1 cellular context compared by ENCODE assay signal in genomic region chr6:144216668-144217218, GRCh38.
TF ChIP-seq lines count a peak whose summit lies in the region.

No MANE protein-coding gene starts in this region.

TF ChIP-seq in K562, 482 proteins besides CTCF, POLR2A, EP300 and RAD21 (continued from another document and continues in another):
- TF ChIP-seq, protein P1, sequence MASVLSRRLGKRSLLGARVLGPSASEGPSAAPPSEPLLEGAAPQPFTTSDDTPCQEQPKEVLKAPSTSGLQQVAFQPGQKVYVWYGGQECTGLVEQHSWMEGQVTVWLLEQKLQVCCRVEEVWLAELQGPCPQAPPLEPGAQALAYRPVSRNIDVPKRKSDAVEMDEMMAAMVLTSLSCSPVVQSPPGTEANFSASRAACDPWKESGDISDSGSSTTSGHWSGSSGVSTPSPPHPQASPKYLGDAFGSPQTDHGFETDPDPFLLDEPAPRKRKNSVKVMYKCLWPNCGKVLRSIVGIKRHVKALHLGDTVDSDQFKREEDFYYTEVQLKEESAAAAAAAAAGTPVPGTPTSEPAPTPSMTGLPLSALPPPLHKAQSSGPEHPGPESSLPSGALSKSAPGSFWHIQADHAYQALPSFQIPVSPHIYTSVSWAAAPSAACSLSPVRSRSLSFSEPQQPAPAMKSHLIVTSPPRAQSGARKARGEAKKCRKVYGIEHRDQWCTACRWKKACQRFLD (CRISPR knock-in tag; IDR thresholded peaks at IDR 0.05): no peak
- no peak for TF ChIP-seq TAL1 (IDR thresholded peaks at IDR 0.05)
- TF ChIP-seq RFX7 (CRISPR knock-in tag; IDR thresholded peaks at IDR 0.05): no peak
- no peak for TF ChIP-seq CXXC5 (CRISPR knock-in tag; IDR thresholded peaks at IDR 0.05)
- TF ChIP-seq RREB1 (CRISPR knock-in tag; IDR thresholded peaks at IDR 0.05): no peak
- TF ChIP-seq HDAC3 (IDR thresholded peaks at IDR 0.05; ENCODE audit: borderline replicate concordance, partially characterized antibody): no peak
- 0 out of 2 replicates have a peak, but pooled peaks have one; percentile 12 for TF ChIP-seq FOXJ2 (tag; IDR thresholded peaks at IDR 0.05)
- no peak for TF ChIP-seq SAP30 (IDR thresholded peaks at IDR 0.05; ENCODE audit: borderline replicate concordance, insufficient read depth, low read depth, low read length, poor library complexity, severe bottlenecking)
- no peak for TF ChIP-seq U2AF1 (optimal IDR thresholded peaks at IDR 0.05; ENCODE audit: low read depth, low read length)
- TF ChIP-seq, protein P2, sequence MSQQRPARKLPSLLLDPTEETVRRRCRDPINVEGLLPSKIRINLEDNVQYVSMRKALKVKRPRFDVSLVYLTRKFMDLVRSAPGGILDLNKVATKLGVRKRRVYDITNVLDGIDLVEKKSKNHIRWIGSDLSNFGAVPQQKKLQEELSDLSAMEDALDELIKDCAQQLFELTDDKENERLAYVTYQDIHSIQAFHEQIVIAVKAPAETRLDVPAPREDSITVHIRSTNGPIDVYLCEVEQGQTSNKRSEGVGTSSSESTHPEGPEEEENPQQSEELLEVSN (IDR thresholded peaks at IDR 0.05; ENCODE audit: borderline replicate concordance in 1 of 2, extremely low read depth in 1 of 2, insufficient read depth in 1 of 2, insufficient read length in 1 of 2, low read depth in 1 of 2, low read length in 1 of 2, poor library complexity in 1 of 2, severe bottlenecking in 1 of 2): peak in 1 of 2 experiments; percentile 62
- TF ChIP-seq TAF7 (tag; IDR thresholded peaks at IDR 0.05): no peak
- TF ChIP-seq HMGXB4 (CRISPR knock-in tag; IDR thresholded peaks at IDR 0.05): no peak
- no peak for TF ChIP-seq KLF16 (IDR thresholded peaks at IDR 0.05)
- no peak for TF ChIP-seq ZNF696 (CRISPR knock-in tag; conservative IDR thresholded peaks at IDR 0.05)
- no peak; the same call in 1 of the 2 replicates for TF ChIP-seq ZNF384 (IDR thresholded peaks at IDR 0.05; ENCODE audit: low read depth, low read length)
- no peak for TF ChIP-seq XRCC4 (IDR thresholded peaks at IDR 0.05; ENCODE audit: extremely low read depth, insufficient read depth, insufficient read length)
- no peak for TF ChIP-seq ZKSCAN3 (CRISPR knock-in tag; IDR thresholded peaks at IDR 0.05)
- 0 out of 2 replicates have a peak, but pooled peaks have one; percentile 11 for TF ChIP-seq CC2D1A (IDR thresholded peaks at IDR 0.05)
- TF ChIP-seq STAT6 (CRISPR knock-in tag; IDR thresholded peaks at IDR 0.05): no peak
- peak; percentile 84 for TF ChIP-seq ZNF764 (CRISPR knock-in tag; IDR thresholded peaks at IDR 0.05; ENCODE audit: low read depth)
- no peak; the same call in 1 of the 2 replicates for TF ChIP-seq NCOR1 (IDR thresholded peaks at IDR 0.05)
- no peak for TF ChIP-seq ZSCAN32 (CRISPR knock-in tag; IDR thresholded peaks at IDR 0.05)
- no peak for TF ChIP-seq CBFA2T2 (conservative IDR thresholded peaks at IDR 0.05)
- TF ChIP-seq TEAD2 (tag; IDR thresholded peaks at IDR 0.05): no peak
- TF ChIP-seq GABPB2 (CRISPR knock-in tag; conservative IDR thresholded peaks at IDR 0.05): no peak
- TF ChIP-seq PTBP1 (IDR thresholded peaks at IDR 0.05; ENCODE audit: low read depth, low read length): no peak
- TF ChIP-seq CREBBP (IDR thresholded peaks at IDR 0.05; ENCODE audit: low read depth, low read length): no peak
- peak; percentile 17 for TF ChIP-seq ADNP (tag; IDR thresholded peaks at IDR 0.05)
- no peak for TF ChIP-seq ARID1B (IDR thresholded peaks at IDR 0.05)
- TF ChIP-seq, protein P3, sequence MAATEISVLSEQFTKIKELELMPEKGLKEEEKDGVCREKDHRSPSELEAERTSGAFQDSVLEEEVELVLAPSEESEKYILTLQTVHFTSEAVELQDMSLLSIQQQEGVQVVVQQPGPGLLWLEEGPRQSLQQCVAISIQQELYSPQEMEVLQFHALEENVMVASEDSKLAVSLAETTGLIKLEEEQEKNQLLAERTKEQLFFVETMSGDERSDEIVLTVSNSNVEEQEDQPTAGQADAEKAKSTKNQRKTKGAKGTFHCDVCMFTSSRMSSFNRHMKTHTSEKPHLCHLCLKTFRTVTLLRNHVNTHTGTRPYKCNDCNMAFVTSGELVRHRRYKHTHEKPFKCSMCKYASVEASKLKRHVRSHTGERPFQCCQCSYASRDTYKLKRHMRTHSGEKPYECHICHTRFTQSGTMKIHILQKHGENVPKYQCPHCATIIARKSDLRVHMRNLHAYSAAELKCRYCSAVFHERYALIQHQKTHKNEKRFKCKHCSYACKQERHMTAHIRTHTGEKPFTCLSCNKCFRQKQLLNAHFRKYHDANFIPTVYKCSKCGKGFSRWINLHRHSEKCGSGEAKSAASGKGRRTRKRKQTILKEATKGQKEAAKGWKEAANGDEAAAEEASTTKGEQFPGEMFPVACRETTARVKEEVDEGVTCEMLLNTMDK (IDR thresholded peaks at IDR 0.05; ENCODE audit: borderline replicate concordance, insufficient read depth, low read depth, low read length, poor library complexity, severe bottlenecking): no peak
- TF ChIP-seq ZNF324 (CRISPR knock-in tag; IDR thresholded peaks at IDR 0.05): no peak
- TF ChIP-seq CCNT2 (IDR thresholded peaks at IDR 0.05; ENCODE audit: borderline replicate concordance, extremely low read depth, insufficient read length, low read depth, low read length): peak; percentile 3
- no peak for TF ChIP-seq HDAC1 (IDR thresholded peaks at IDR 0.05)
- no peak; the same call in 1 of the 2 replicates for TF ChIP-seq ILF3 (IDR thresholded peaks at IDR 0.05; ENCODE audit: borderline replicate concordance)
- TF ChIP-seq PRPF4 (IDR thresholded peaks at IDR 0.05; ENCODE audit: insufficient read depth, low read depth, low read length, poor library complexity, severe bottlenecking): no peak
- TF ChIP-seq NFRKB (IDR thresholded peaks at IDR 0.05; ENCODE audit: low read depth): no peak
- TF ChIP-seq, protein P4, sequence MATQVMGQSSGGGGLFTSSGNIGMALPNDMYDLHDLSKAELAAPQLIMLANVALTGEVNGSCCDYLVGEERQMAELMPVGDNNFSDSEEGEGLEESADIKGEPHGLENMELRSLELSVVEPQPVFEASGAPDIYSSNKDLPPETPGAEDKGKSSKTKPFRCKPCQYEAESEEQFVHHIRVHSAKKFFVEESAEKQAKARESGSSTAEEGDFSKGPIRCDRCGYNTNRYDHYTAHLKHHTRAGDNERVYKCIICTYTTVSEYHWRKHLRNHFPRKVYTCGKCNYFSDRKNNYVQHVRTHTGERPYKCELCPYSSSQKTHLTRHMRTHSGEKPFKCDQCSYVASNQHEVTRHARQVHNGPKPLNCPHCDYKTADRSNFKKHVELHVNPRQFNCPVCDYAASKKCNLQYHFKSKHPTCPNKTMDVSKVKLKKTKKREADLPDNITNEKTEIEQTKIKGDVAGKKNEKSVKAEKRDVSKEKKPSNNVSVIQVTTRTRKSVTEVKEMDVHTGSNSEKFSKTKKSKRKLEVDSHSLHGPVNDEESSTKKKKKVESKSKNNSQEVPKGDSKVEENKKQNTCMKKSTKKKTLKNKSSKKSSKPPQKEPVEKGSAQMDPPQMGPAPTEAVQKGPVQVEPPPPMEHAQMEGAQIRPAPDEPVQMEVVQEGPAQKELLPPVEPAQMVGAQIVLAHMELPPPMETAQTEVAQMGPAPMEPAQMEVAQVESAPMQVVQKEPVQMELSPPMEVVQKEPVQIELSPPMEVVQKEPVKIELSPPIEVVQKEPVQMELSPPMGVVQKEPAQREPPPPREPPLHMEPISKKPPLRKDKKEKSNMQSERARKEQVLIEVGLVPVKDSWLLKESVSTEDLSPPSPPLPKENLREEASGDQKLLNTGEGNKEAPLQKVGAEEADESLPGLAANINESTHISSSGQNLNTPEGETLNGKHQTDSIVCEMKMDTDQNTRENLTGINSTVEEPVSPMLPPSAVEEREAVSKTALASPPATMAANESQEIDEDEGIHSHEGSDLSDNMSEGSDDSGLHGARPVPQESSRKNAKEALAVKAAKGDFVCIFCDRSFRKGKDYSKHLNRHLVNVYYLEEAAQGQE (CRISPR knock-in tag; IDR thresholded peaks at IDR 0.05; ENCODE audit: low read depth): no peak
- TF ChIP-seq EP400 (IDR thresholded peaks at IDR 0.05): no peak
- no peak for TF ChIP-seq TBP (optimal IDR thresholded peaks at IDR 0.05; ENCODE audit: low read depth, low read length)
- no peak for TF ChIP-seq ASH1L (IDR thresholded peaks at IDR 0.05; ENCODE audit: borderline replicate concordance, low read depth, partially characterized antibody)
- TF ChIP-seq ZNF280A (IDR thresholded peaks at IDR 0.05; ENCODE audit: low read depth, partially characterized antibody): no peak
- TF ChIP-seq SRF (CRISPR knock-in tag; IDR thresholded peaks at IDR 0.05): no peak
- TF ChIP-seq NFATC3 (IDR thresholded peaks at IDR 0.05): 0 out of 2 replicates have a peak, but pooled peaks have one; percentile 26
- TF ChIP-seq PHB (CRISPR knock-in tag; IDR thresholded peaks at IDR 0.05): no peak
- no peak for TF ChIP-seq MECOM (CRISPR knock-in tag; IDR thresholded peaks at IDR 0.05)
- no peak for TF ChIP-seq CBX3 (IDR thresholded peaks at IDR 0.05; ENCODE audit: borderline replicate concordance in 1 of 2, low read length in 2 of 2)
- TF ChIP-seq KHSRP (IDR thresholded peaks at IDR 0.05): no peak
- no peak for TF ChIP-seq YY1 (IDR thresholded peaks at IDR 0.05; ENCODE audit: borderline replicate concordance in 1 of 3, control insufficient read depth in 1 of 3, extremely low read depth in 1 of 3, insufficient read depth in 3 of 3, insufficient read length in 1 of 3, insufficient replicate concordance in 2 of 3, low read depth in 1 of 3, low read length in 2 of 3)
